In the genomic region with DNA sequence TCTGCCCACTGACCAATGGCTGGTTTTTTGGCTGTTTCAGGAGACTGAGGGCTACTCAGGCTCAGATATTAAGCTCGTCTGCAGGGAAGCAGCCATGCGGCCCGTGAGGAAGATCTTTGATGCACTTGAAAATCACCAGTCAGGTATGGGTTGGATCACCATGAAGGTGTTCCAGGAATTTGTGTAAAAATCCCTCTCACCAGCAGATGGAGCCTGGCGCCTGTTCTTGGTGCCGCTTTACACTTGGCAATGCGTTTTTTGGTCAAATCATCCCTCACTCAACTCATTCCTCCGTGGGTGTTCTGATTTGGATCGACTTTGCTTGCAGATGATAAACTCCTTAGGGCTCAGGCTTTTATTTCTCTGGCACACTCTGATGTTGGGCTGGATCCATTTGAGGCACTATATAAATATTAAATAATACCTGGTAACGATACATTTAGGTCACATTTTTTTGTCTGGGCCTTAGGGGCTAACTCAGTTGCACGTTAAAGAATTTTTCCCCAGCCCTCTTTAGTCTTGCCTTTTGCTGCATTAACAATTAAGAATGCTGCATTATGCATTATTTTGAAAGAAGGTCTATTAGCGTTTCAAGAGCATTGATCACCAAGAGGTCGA, we compare ENCODE assay signal across 8 cellular contexts. TPM values are rescaled to one million over a fixed set of nuclear protein-coding genes. Genes with fewer than 3 reads are reported as not detected.
DNase-seq lines count a peak whose midpoint lies in the region; ATAC-seq and TF ChIP-seq lines count a peak whose summit lies in the region.

No MANE protein-coding gene starts in this region.

- H3K9me3 ChIP-seq in left lung = no peaks in the 10 kb centered on the region

- POLR2A ChIA-PET in activated CD4-positive, alpha-beta T cell treated with anti-CD3 and anti-CD28 coated beads for 36 hours (lab: Charles Lee) = no interaction called here

- no peak overlapping the region for H3K4me3 ChIP-seq in left lung

- H3K27me3 Mint-ChIP-seq in activated CD4-positive, alpha-beta T cell treated with anti-CD3 and anti-CD28 coated beads for 36 hours = no peaks in the 10 kb centered on the region
- no peaks in the 10 kb centered on the region for H3K27me3 Mint-ChIP-seq in chondrocyte (ENCODE audit: low read depth)

- no peaks in the 10 kb centered on the region for H3K27me3 ChIP-seq in left lung

- H3K27ac ChIP-seq in left lung = no peak overlapping the region

- TF ChIP-seq CTCF in chondrocyte (IDR thresholded peaks at IDR 0.05) (peak; percentile 88), left lung (IDR thresholded peaks at IDR 0.05) (peak; percentile 61 to 62)

- H3K4me1 Mint-ChIP-seq in activated CD4-positive, alpha-beta T cell treated with anti-CD3 and anti-CD28 coated beads for 36 hours = no peaks in the 10 kb centered on the region
- H3K4me1 Mint-ChIP-seq in chondrocyte (ENCODE audit: low read depth) = no peaks in the 10 kb centered on the region

- H3K36me3 Mint-ChIP-seq in activated CD4-positive, alpha-beta T cell treated with anti-CD3 and anti-CD28 coated beads for 36 hours (ENCODE audit: low read depth) = peaks cover 3% of the 10 kb centered on the region
- peaks cover 6% of the 10 kb centered on the region for H3K36me3 Mint-ChIP-seq in chondrocyte (ENCODE audit: low read depth)

- DNase-seq in Right ventricle myocardium inferior (ENCODE audit: missing footprints) (no peak), cardiac septum (ENCODE audit: low spot score) (no peak), NCI-H2107 (lab: John Stamatoyannopoulos, UW) (peak; percentile 21), chondrocyte (ENCODE audit: low spot score) (no peak), left lung (peak in 1 of 2 donors; percentile 33)
- DNase-seq in activated CD4-positive, alpha-beta T cell treated with anti-CD3 and anti-CD28 coated beads for 36 hours = peak; percentile 78
- peak; percentile 16 to 27 (median 23) for DNase-seq in stimulated activated CD4-positive, alpha-beta T cell treated with anti-CD3 and anti-CD28 coated beads, TNF-alpha, amount 100 ng/mL, for 4 hours (ENCODE audit: low read depth in 3 of 3)

- H3K4me1 ChIP-seq in left lung = no peaks in the 10 kb centered on the region

- CTCF ChIA-PET in activated CD4-positive, alpha-beta T cell treated with anti-CD3 and anti-CD28 coated beads for 36 hours (lab: Charles Lee) = interaction anchor here (0.9 to 2.7 kb wide), 5 partner anchors 11 to 648 kb away, joined by 3 to 32 read pairs (median 4); no protein-coding TSS in a partner anchor

- ATAC-seq in Right ventricle myocardium inferior = peak; percentile 39
- ATAC-seq in activated CD4-positive, alpha-beta T cell treated with anti-CD3 and anti-CD28 coated beads for 36 hours = peak; percentile 77
- peak; percentile 89 for ATAC-seq in left lung
- ATAC-seq in HG02623 (IDR thresholded peaks at IDR 0.05; ENCODE audit: unreplicated experiment) = no peak

- no peak overlapping the region for H3K4me3 Mint-ChIP-seq in activated CD4-positive, alpha-beta T cell treated with anti-CD3 and anti-CD28 coated beads for 36 hours
- no peak overlapping the region for H3K4me3 Mint-ChIP-seq in chondrocyte (ENCODE audit: unreplicated experiment)

- intact Hi-C loops in Right ventricle myocardium inferior (cut with DNase I) = loop anchor here (1.0 to 2.0 kb wide), 2 partner anchors 104 to 649 kb away; no protein-coding TSS in a partner anchor
- intact Hi-C loops in cardiac septum (cut with DNase I) = loop anchor here (1.0 to 5.0 kb wide), 2 partner anchors 105 to 647 kb away; no protein-coding TSS in a partner anchor
- intact Hi-C loops in activated CD4-positive, alpha-beta T cell treated with anti-CD3 and anti-CD28 coated beads for 36 hours (cut with DNase I, micrococcal nuclease) = loop anchor here (1.0 to 2.0 kb wide), 3 partner anchors 105 to 649 kb away; no protein-coding TSS in a partner anchor
- intact Hi-C loops in left lung (cut with DNase I) = loop anchor here in 1 of 2 donors (5.0 kb wide), 1 partner anchor 102 kb away; no protein-coding TSS in a partner anchor

- no peaks in the 10 kb centered on the region for H3K9me3 Mint-ChIP-seq in activated CD4-positive, alpha-beta T cell treated with anti-CD3 and anti-CD28 coated beads for 36 hours (ENCODE audit: low read depth)
- no peaks in the 10 kb centered on the region for H3K9me3 Mint-ChIP-seq in chondrocyte (ENCODE audit: low read depth)

- peaks cover 0 to 13% of the 10 kb centered on the region in 2 donors for H3K36me3 ChIP-seq in left lung

- no peak overlapping the region for H3K27ac Mint-ChIP-seq in activated CD4-positive, alpha-beta T cell treated with anti-CD3 and anti-CD28 coated beads for 36 hours
- no peak overlapping the region for H3K27ac Mint-ChIP-seq in chondrocyte (ENCODE audit: unreplicated experiment)

RNA-seq across cellular contexts. Expression of a gene that starts 50.0 kb away (rescaled TPM):
- total RNA-seq in Right ventricle myocardium inferior = 34.2 TPM
- 35.6 TPM for total RNA-seq in cardiac septum
- 10 to 100 TPM; 27.7 to 28.9 TPM for total RNA-seq in activated CD4-positive, alpha-beta T cell treated with anti-CD3 and anti-CD28 coated beads for 36 hours
- total RNA-seq in chondrocyte = 16.7 to 17.7 TPM (median 16.8 TPM) in 3 replicates
- 10 to 100 TPM; 35.9 to 38.9 TPM for total RNA-seq in left lung

Comparison
In these comparisons a context has a peak if more than half of its experiments do, and no peak if none do; other contexts are left out.
1. DNase-seq: peak in NCI-H2107 (single experiment), activated CD4-positive, alpha-beta T cell treated with anti-CD3 and anti-CD28 coated beads for 36 hours (single experiment) and stimulated activated CD4-positive, alpha-beta T cell treated with anti-CD3 and anti-CD28 coated beads, TNF-alpha, amount 100 ng/mL, for 4 hours (3 of 3); none in Right ventricle myocardium inferior (single experiment), cardiac septum (single experiment) and chondrocyte (single experiment).